9 cellular contexts compared by ENCODE assay signal in the genomic region with DNA sequence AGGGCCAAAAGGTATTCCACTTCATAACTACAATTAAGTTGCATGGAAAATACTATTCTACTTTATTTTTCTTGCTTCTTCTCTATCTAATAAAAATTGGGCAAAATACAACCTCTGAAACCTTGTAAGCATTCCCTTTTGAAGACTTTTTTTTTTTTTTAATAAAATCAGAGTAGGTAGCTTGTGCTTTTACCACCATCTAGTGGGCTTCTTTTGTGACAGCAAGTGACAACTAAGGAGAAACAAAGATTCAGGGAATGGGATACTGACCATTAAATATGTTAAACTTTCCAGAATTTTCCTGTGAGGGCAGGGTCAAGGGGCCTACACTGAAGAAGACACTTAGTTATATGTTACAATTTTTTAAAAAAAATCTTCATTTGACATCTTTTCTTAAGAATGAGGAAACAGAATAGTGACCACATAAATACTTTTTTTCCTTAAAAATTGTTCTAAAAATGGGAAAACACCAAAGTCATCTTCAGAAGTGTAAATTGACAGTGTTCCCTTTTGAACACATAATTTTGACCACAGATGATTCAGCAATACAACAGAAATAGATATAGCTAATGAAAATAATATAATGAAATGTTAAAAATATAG.
DNase-seq lines count a peak whose midpoint lies in the region; ATAC-seq and TF ChIP-seq lines count a peak whose summit lies in the region.
"Had no signal": no experiment of that assay in that cellular context is flagged by ENCODE, and none has a peak within 500 bp of the region (broad histone marks: within the 10 kb centered on the region; RNA-seq: fewer than 3 reads in every experiment).

No MANE protein-coding gene starts in this region.

- no peak for TF ChIP-seq EP300 in SK-N-SH (IDR thresholded peaks at IDR 0.05; ENCODE audit: borderline replicate concordance in 1 of 2, low read depth in 1 of 2, low read length in 1 of 2)

- CTCF ChIA-PET in SK-N-SH (lab: Yijun Ruan, JAX): interaction anchor here (0.7 to 1.4 kb wide), 7 partner anchors 12 to 1083 kb away, joined by 3 to 5 read pairs (median 4); no protein-coding TSS in a partner anchor

- H3F3A ChIP-seq in SK-N-SH (replicated peaks; ENCODE audit: insufficient read depth): no peaks in the 10 kb centered on the region

- peak; percentile 15 for DNase-seq in D341Med (ENCODE audit: low spot score)
- peak; percentile 42 for DNase-seq in KBM-7
- DNase-seq in SK-N-SH: peak; percentile 3
- peak; percentile 52 for DNase-seq in hepatocyte (ENCODE audit: low spot score)
- no peak for DNase-seq in HK-2 (ENCODE audit: unreplicated experiment)
- DNase-seq in 8988T: no peak
- DNase-seq: naive B cell had no signal

- no peaks in the 10 kb centered on the region for H4K20me1 ChIP-seq in SK-N-SH (ENCODE audit: insufficient read depth)
- H4K20me1 ChIP-seq in hepatocyte (ENCODE audit: insufficient read depth, poor library complexity, severe bottlenecking): no peaks in the 10 kb centered on the region

- peak; percentile 82 for TF ChIP-seq CTCF in SK-N-SH (IDR thresholded peaks at IDR 0.05)
- TF ChIP-seq CTCF in hepatocyte (IDR thresholded peaks at IDR 0.05; ENCODE audit: poor library complexity): peak; percentile 84

- no peak for ATAC-seq in HG02970 (IDR thresholded peaks at IDR 0.05; ENCODE audit: low FRiP score, unreplicated experiment)
- no peak for ATAC-seq in GM19035 (IDR thresholded peaks at IDR 0.05; ENCODE audit: unreplicated experiment)

- H3K4me3 ChIP-seq in SK-N-SH (ENCODE audit: low read depth in 2 of 2, low read length in 1 of 2): no peak overlapping the region; a peak in 1 of 4 replicates
- H3K4me3 ChIP-seq in hepatocyte: no peak overlapping the region

- no peaks in the 10 kb centered on the region; a peak in 1 of 4 replicates for H3K4me1 ChIP-seq in SK-N-SH (ENCODE audit: control insufficient read depth in 1 of 2, insufficient read depth in 2 of 2, low read depth in 1 of 2, low read length in 1 of 2)
- H3K4me1 ChIP-seq in hepatocyte (ENCODE audit: insufficient read depth): no peaks in the 10 kb centered on the region

- TF ChIP-seq RAD21 in SK-N-SH (IDR thresholded peaks at IDR 0.05; ENCODE audit: low read length): peak; percentile 79

- H3K4me2 ChIP-seq in SK-N-SH (no peak overlapping the region), hepatocyte (no peak overlapping the region)

- H3K27me3 ChIP-seq in SK-N-SH (ENCODE audit: insufficient read depth) (peaks cover 8% of the 10 kb centered on the region), hepatocyte (no peaks in the 10 kb centered on the region)

- H3K36me3 ChIP-seq in SK-N-SH (replicated peaks in 1 of 2; ENCODE audit: control insufficient read depth in 1 of 2, insufficient read depth in 2 of 2, low read length in 1 of 2): no peaks in the 10 kb centered on the region
- H3K36me3 ChIP-seq in hepatocyte (replicated peaks; ENCODE audit: insufficient read depth, low read depth): no peaks in the 10 kb centered on the region

- H3K9me3 ChIP-seq in SK-N-SH (no peaks in the 10 kb centered on the region), hepatocyte (ENCODE audit: low read depth) (no peaks in the 10 kb centered on the region)

- in situ Hi-C loops in KBM-7 (cut with MboI; ENCODE audit: low pct_unique_long_range_greater_than_20kb, low sequenced_read_pairs): no loop called here

- H3K79me2 ChIP-seq in SK-N-SH (ENCODE audit: insufficient read depth) (no peaks in the 10 kb centered on the region), hepatocyte (no peaks in the 10 kb centered on the region)

- H3K27ac ChIP-seq in SK-N-SH (ENCODE audit: low read depth in 2 of 2, low read length in 1 of 2): no peak overlapping the region
- H3K27ac ChIP-seq in hepatocyte: no peak overlapping the region

- POLR2A ChIA-PET in SK-N-SH (lab: Yijun Ruan, JAX): no interaction called here

- H3K9ac ChIP-seq in SK-N-SH: no peak overlapping the region

- H2AFZ ChIP-seq in SK-N-SH (ENCODE audit: low read depth): no peak overlapping the region
- no peak overlapping the region for H2AFZ ChIP-seq in hepatocyte

- H3K9me2 ChIP-seq in SK-N-SH: no peaks in the 10 kb centered on the region
- no peaks in the 10 kb centered on the region for H3K9me2 ChIP-seq in hepatocyte (replicated peaks; ENCODE audit: insufficient read depth)

TF ChIP-seq in SK-N-SH, 30 proteins besides CTCF, POLR2A, EP300 and RAD21:
- TF ChIP-seq SMC3 (IDR thresholded peaks at IDR 0.05; ENCODE audit: low read depth, low read length): peak; percentile 45
- no peak for TF ChIP-seq RFX5 (IDR thresholded peaks at IDR 0.05; ENCODE audit: low read length)

Comparison
In these comparisons a context has a peak if more than half of its experiments do, and no peak if none do; other contexts are left out.
1. DNase-seq: peak in D341Med (single experiment), KBM-7 (single experiment), SK-N-SH (single experiment) and hepatocyte (single experiment); none in HK-2 (single experiment) and 8988T (single experiment).